In the genomic region with DNA sequence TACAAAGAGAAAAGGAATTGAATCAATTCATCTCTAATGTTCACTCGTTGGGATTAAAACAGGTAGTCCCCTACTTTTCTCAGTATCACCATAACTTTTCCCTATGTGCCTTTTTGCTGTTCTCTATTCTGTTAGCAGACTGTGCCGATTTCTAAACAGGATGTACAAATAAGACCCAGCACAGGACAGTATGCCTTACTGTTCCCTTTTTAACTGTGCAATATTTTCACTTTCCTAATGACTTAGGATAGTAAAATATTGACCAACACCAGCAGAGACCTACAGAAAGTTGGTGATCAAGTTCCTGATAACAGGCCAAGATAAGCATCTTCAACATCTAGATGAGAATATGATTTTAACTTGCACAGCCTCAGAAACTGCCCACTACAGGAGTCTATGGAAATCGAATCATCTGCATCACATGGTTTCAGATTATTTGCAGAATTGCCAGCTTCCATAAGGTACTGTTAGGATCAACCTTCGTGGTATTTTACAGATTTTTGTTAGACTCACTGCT, we compare ENCODE assay signal across 11 cellular contexts. TPM values are rescaled to one million over a fixed set of nuclear protein-coding genes. Genes with fewer than 3 reads are reported as not detected.
DNase-seq lines count a peak whose midpoint lies in the region; ATAC-seq and TF ChIP-seq lines count a peak whose summit lies in the region.
"Had no signal": no experiment of that assay in that cellular context is flagged by ENCODE, and none has a peak within 500 bp of the region (broad histone marks: within the 10 kb centered on the region; RNA-seq: fewer than 3 reads in every experiment).

No MANE protein-coding gene starts in this region.

- H3K9me3 ChIP-seq in lower lobe of right lung: no peaks in the 10 kb centered on the region
- H3K9me3 ChIP-seq: colonic mucosa, thoracic aorta had no signal

- no peaks in the 10 kb centered on the region for H3K4me1 Mint-ChIP-seq in glutamatergic neuron (ENCODE audit: low read depth, unreplicated experiment)

- H3K27me3 ChIP-seq in lower lobe of right lung (ENCODE audit: low read depth): no peaks in the 10 kb centered on the region
- H3K27me3 ChIP-seq: colonic mucosa had no signal

- peaks cover 4% of the 10 kb centered on the region for H3K36me3 Mint-ChIP-seq in glutamatergic neuron (ENCODE audit: unreplicated experiment)

- H3K27ac Mint-ChIP-seq in glutamatergic neuron (ENCODE audit: unreplicated experiment): no peak overlapping the region

- in situ Hi-C loops in ACHN (cut with HindIII; ENCODE audit: low pct_ligation_motif_present, low pct_unique_long_range_greater_than_20kb, low sequenced_read_pairs): no loop called here

- H3K27me3 Mint-ChIP-seq in glutamatergic neuron (ENCODE audit: unreplicated experiment): no peaks in the 10 kb centered on the region

- ATAC-seq in GM18907 (IDR thresholded peaks at IDR 0.05; ENCODE audit: unreplicated experiment) (peak; percentile 95), GM21717 (IDR thresholded peaks at IDR 0.05; ENCODE audit: unreplicated experiment) (peak; percentile 72), HG03159 (IDR thresholded peaks at IDR 0.05; ENCODE audit: unreplicated experiment) (peak; percentile 84), lower lobe of right lung (peak; percentile 33 to 71)

- H3K4me1 ChIP-seq in lower lobe of right lung: no peaks in the 10 kb centered on the region
- H3K4me1 ChIP-seq: colonic mucosa had no signal

- H3K4me3 ChIP-seq in lower lobe of right lung: no peak overlapping the region
- H3K4me3 ChIP-seq: colonic mucosa, thoracic aorta had no signal

- H3K27ac ChIP-seq in lower lobe of right lung: no peak overlapping the region
- H3K27ac ChIP-seq: colonic mucosa, thoracic aorta had no signal

- no peak overlapping the region for H3K4me3 Mint-ChIP-seq in glutamatergic neuron (ENCODE audit: unreplicated experiment)

- intact Hi-C loops in lower lobe of right lung (cut with DNase I): no loop called here

- TF ChIP-seq CTCF in lower lobe of right lung (IDR thresholded peaks at IDR 0.05) (no peak), glutamatergic neuron (IDR thresholded peaks at IDR 0.05; ENCODE audit: partially characterized antibody, unreplicated experiment) (no peak)

- no peaks in the 10 kb centered on the region for H3K9me3 Mint-ChIP-seq in glutamatergic neuron (ENCODE audit: unreplicated experiment)

- peaks cover 79% of the 10 kb centered on the region for H3K36me3 ChIP-seq in lower lobe of right lung
- H3K36me3 ChIP-seq: colonic mucosa had no signal

- DNase-seq in lower lobe of right lung (no peak), ACHN (no peak), NCI-H1105 (lab: John Stamatoyannopoulos, UW) (no peak), glutamatergic neuron (no peak), dermis blood vessel endothelial cell (no peak)
- DNase-seq: colonic mucosa, hippocampal formation had no signal

RNA-seq across cellular contexts. Expression of a gene that starts 42.0 kb away (rescaled TPM):
- total RNA-seq in lower lobe of right lung: 38.5 TPM
- total RNA-seq in glutamatergic neuron (ENCODE audit: unreplicated experiment): 31.9 TPM
- total RNA-seq in dermis blood vessel endothelial cell: 92.1 and 124 TPM in 2 replicates

RNA-seq across cellular contexts. Expression of a gene that starts 51.4 kb away (rescaled TPM):
- 1.7 TPM for total RNA-seq in lower lobe of right lung
- 0.59 TPM for total RNA-seq in glutamatergic neuron (ENCODE audit: unreplicated experiment)
- total RNA-seq in dermis blood vessel endothelial cell: 0.42 and 1.4 TPM in 2 replicates
